16 cellular contexts compared by ENCODE assay signal in genomic region chr1:61490924-61491323, GRCh38.
"Had no signal": no experiment of that assay in that cellular context is flagged by ENCODE, and none has a peak within 500 bp of the region (broad histone marks: within the 10 kb centered on the region; RNA-seq: fewer than 3 reads in every experiment).

No MANE protein-coding gene starts in this region.

- H3K4me1 ChIP-seq: thyroid gland had no signal

- H3K9me3 ChIP-seq: prostate gland, thyroid gland, vagina had no signal

- H3K27me3 ChIP-seq: thyroid gland, vagina had no signal

- H3K27ac ChIP-seq: epithelial cell of prostate, prostate gland, thyroid gland, vagina had no signal

- ATAC-seq: activated CD8-positive, alpha-beta memory T cell treated with anti-CD3 and anti-CD28 coated beads, Interleukin-2, amount 10 ng/mL, durations not matched to agents 7 days and 5 days had no signal

- H3K4me3 ChIP-seq: prostate gland, thyroid gland, vagina had no signal

- H3K36me3 ChIP-seq: prostate gland, thyroid gland, vagina had no signal

- DNase-seq: activated CD4-positive, alpha-beta T cell treated with anti-CD3 and anti-CD28 coated beads, Interleukin-2, amount 50 U/mL, for 48 hours; activated CD4-positive, CD25-positive, alpha-beta regulatory T cell treated with anti-CD3 and anti-CD28 coated beads, Interleukin-2, amount 50 U/mL, for 72 hours; activated CD8-positive, alpha-beta memory T cell treated with anti-CD3 and anti-CD28 coated beads, Interleukin-2, amount 10 ng/mL, durations not matched to agents 7 days and 5 days; activated naive CD4-positive, alpha-beta T cell treated with anti-CD3 and anti-CD28 coated beads, Interleukin-2, amount 50 U/mL, for 16 hours; activated T-cell treated with anti-CD3 and anti-CD28 coated beads, Interleukin-2, amount 50 U/mL, for 24 hours; hypothalamus; kidney; mesenchymal stem cell; stimulated activated CD4-positive, alpha-beta T cell treated with anti-CD3 and anti-CD28 coated beads, Interleukin-12 subunit alpha, Interleukin-12 subunit beta, amount 100 ng/mL, for 4 hours; stimulated activated CD4-positive, alpha-beta T cell treated with anti-CD3 and anti-CD28 coated beads, Interleukin-2, amount 100 ng/mL, for 24 hours; T-helper 1 cell; T1000; thyroid gland had no signal
